Comparison of ENCODE assay signal across 8 cellular contexts in the genomic region with DNA sequence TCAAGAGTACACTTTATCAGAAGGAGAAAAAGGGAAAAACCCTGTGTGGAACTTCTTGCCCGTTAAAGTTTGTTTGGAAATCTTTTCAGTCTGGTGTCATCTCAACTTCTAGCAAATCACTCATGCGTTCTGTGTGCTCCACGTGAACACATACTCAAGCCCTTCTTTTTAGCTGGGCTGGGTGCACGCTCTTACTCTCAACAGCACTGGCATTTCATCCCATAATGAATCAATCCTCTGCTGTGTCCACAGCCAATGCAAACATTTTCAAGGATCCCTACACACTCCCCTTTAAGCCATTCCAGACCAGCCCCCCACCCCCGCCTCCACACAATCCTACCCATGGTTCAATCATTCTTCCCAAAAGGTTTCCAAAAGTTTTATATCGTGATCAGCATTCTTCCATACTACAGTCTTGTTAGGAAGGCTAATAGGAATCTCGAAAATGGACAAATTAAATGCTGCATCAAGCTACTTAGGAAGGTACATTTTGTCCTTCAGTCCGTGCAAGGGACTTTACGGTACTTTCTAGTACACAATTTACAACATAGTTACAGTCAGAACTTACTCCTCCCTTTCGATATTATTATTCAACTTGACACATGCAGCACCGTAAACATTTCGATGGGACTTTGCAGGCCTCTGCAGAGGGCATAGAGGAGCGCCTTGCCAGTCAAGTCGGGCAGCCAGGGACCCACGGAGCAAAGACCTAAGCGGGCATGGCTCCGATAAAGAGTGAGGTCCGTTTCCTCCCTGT. TPM values are rescaled to one million over a fixed set of nuclear protein-coding genes. Genes with fewer than 3 reads are reported as not detected.
A peak's percentile ranks its signal among the peaks of the same experiment; 100 is the strongest.
DNase-seq lines count a peak whose midpoint lies in the region; ATAC-seq and TF ChIP-seq lines count a peak whose summit lies in the region.

No MANE protein-coding gene starts in this region.

- H3K27ac Mint-ChIP-seq in HFFc6: peak overlapping the region; percentile 99

- TF ChIP-seq CTCF in HFFc6 (IDR thresholded peaks at IDR 0.05): no peak
- no peak for TF ChIP-seq CTCF in WI38 (IDR thresholded peaks at IDR 0.05; ENCODE audit: low read depth, low read length)
- no peak for TF ChIP-seq CTCF in fibroblast of the aortic adventitia (IDR thresholded peaks at IDR 0.05; ENCODE audit: insufficient read depth, low read length)
- no peak for TF ChIP-seq CTCF in retinal pigment epithelial cell (conservative IDR thresholded peaks at IDR 0.05; ENCODE audit: low read depth, low read length)

- peaks cover 3% of the 10 kb centered on the region; the same call in 1 of the 2 replicates for H3K27me3 Mint-ChIP-seq in HFFc6 (ENCODE audit: insufficient read depth)

- peaks cover 14% of the 10 kb centered on the region for H3K36me3 Mint-ChIP-seq in HFFc6 (ENCODE audit: low read depth)

- H3K4me3 ChIP-seq in WI38 (ENCODE audit: low read depth, low read length) (peak overlapping the region; percentile 62), fibroblast of the aortic adventitia (ENCODE audit: low read depth, low read length) (peak overlapping the region; percentile 88), retinal pigment epithelial cell (ENCODE audit: low read length) (peak overlapping the region; percentile 63)

- H3K4me1 Mint-ChIP-seq in HFFc6 (ENCODE audit: low read depth): peaks cover 48% of the 10 kb centered on the region

- ATAC-seq in HG03280 (IDR thresholded peaks at IDR 0.05; ENCODE audit: unreplicated experiment): no peak
- no peak for ATAC-seq in GM18517 (IDR thresholded peaks at IDR 0.05; ENCODE audit: unreplicated experiment)
- ATAC-seq in HG02571 (IDR thresholded peaks at IDR 0.05; ENCODE audit: unreplicated experiment): no peak

- DNase-seq in EH (ENCODE audit: low read depth): peak; percentile 80
- peak; percentile 60 for DNase-seq in HFFc6
- DNase-seq in fibroblast of the aortic adventitia (ENCODE audit: low read depth): peak; percentile 53
- DNase-seq in retinal pigment epithelial cell (ENCODE audit: low read depth): no peak

- H3K9me3 Mint-ChIP-seq in HFFc6: no peaks in the 10 kb centered on the region

- peak overlapping the region; percentile 100 for H3K4me3 Mint-ChIP-seq in HFFc6

RNA-seq across cellular contexts. Expression of a gene that starts 1.5 kb away (rescaled TPM):
- total RNA-seq in HFFc6 (2021; fragmentation: NEBNext Ultra II Directional; extraction: Animal tissue kit (Norgen Biotek cat#: 25700)): 10 to 100 TPM; 37.9 to 47.5 (median 41.8) TPM
- total RNA-seq in fibroblast of the aortic adventitia (ENCODE audit: low replicate concordance): 14.2 and 43.3 TPM in 2 replicates

RNA-seq across cellular contexts. Expression of a gene that starts 3.1 kb away (rescaled TPM):
- 10 to 100 TPM; 18.6 to 25.0 (median 23.3) TPM for total RNA-seq in HFFc6 (2021; fragmentation: NEBNext Ultra II Directional; extraction: Animal tissue kit (Norgen Biotek cat#: 25700))
- 5.2 and 7.9 TPM in 2 replicates for total RNA-seq in fibroblast of the aortic adventitia (ENCODE audit: low replicate concordance)
